Comparison of ENCODE assay signal across 1 cellular context in genomic region chr14:71321556-71322315, GRCh38.
TF ChIP-seq lines count a peak whose summit lies in the region.

No MANE protein-coding gene starts in this region.

TF ChIP-seq in HepG2, 621 proteins besides CTCF, POLR2A, EP300 and RAD21 (continued from another document):
- no peak; the same call in 1 of the 2 replicates for TF ChIP-seq KDM5A (IDR thresholded peaks at IDR 0.05; ENCODE audit: borderline replicate concordance, low read length)
- TF ChIP-seq RBM39 (IDR thresholded peaks at IDR 0.05; ENCODE audit: low read depth, low read length, poor library complexity, severe bottlenecking), result no peak
- no peak for TF ChIP-seq THAP8 (CRISPR knock-in tag; IDR thresholded peaks at IDR 0.05; ENCODE audit: borderline replicate concordance)
- peak; percentile 31; the same call in 1 of the 2 replicates for TF ChIP-seq ARNT2 (CRISPR knock-in tag; IDR thresholded peaks at IDR 0.05; ENCODE audit: low read depth)
- TF ChIP-seq ZNF614 (CRISPR knock-in tag; IDR thresholded peaks at IDR 0.05; ENCODE audit: borderline replicate concordance), result no peak
- TF ChIP-seq KDM1A (CRISPR knock-in tag; IDR thresholded peaks at IDR 0.05), result no peak
- TF ChIP-seq SSRP1 (CRISPR knock-in tag; IDR thresholded peaks at IDR 0.05), result no peak
- 0 out of 2 replicates have a peak, but pooled peaks have one; percentile 12 for TF ChIP-seq BCL3 (CRISPR knock-in tag; IDR thresholded peaks at IDR 0.05)
- TF ChIP-seq ARID2 (CRISPR knock-in tag; IDR thresholded peaks at IDR 0.05; ENCODE audit: borderline replicate concordance), result no peak
- no peak for TF ChIP-seq KDM2A (CRISPR knock-in tag; IDR thresholded peaks at IDR 0.05; ENCODE audit: borderline replicate concordance, low read depth)
- TF ChIP-seq ZNF207 (IDR thresholded peaks at IDR 0.05; ENCODE audit: borderline replicate concordance), result no peak
- TF ChIP-seq RFX1 (IDR thresholded peaks at IDR 0.05), result no peak
- no peak for TF ChIP-seq FIP1L1 (IDR thresholded peaks at IDR 0.05; ENCODE audit: borderline replicate concordance, insufficient read depth, low read depth, low read length)
- no peak for TF ChIP-seq SIN3A (IDR thresholded peaks at IDR 0.05; ENCODE audit: borderline replicate concordance, low read depth, low read length)
- TF ChIP-seq ZNF333 (CRISPR knock-in tag; IDR thresholded peaks at IDR 0.05; ENCODE audit: borderline replicate concordance), result no peak
- no peak for TF ChIP-seq NFE2L2 (IDR thresholded peaks at IDR 0.05; ENCODE audit: low read length)
- TF ChIP-seq ZNF775 (CRISPR knock-in tag; IDR thresholded peaks at IDR 0.05; ENCODE audit: borderline replicate concordance), result peak; percentile 45; the same call in 1 of the 2 replicates
- TF ChIP-seq THYN1 (CRISPR knock-in tag; IDR thresholded peaks at IDR 0.05; ENCODE audit: borderline replicate concordance, low read depth), result no peak
- TF ChIP-seq ZSCAN29 (CRISPR knock-in tag; conservative IDR thresholded peaks at IDR 0.05), result no peak
- TF ChIP-seq ARNTL (CRISPR knock-in tag; IDR thresholded peaks at IDR 0.05), result no peak
- TF ChIP-seq ZNF136 (CRISPR knock-in tag; IDR thresholded peaks at IDR 0.05; ENCODE audit: low read depth), result 0 out of 2 replicates have a peak, but pooled peaks have one; percentile 72
- TF ChIP-seq XRCC5 (optimal IDR thresholded peaks at IDR 0.05; ENCODE audit: low read length), result no peak
- TF ChIP-seq REPIN1 (CRISPR knock-in tag; IDR thresholded peaks at IDR 0.05; ENCODE audit: borderline replicate concordance, low read depth), result no peak
- TF ChIP-seq ZNF75D (CRISPR knock-in tag; IDR thresholded peaks at IDR 0.05; ENCODE audit: borderline replicate concordance), result no peak
- TF ChIP-seq GFI1 (CRISPR knock-in tag; IDR thresholded peaks at IDR 0.05; ENCODE audit: borderline replicate concordance), result no peak
- TF ChIP-seq ZNF121 (CRISPR knock-in tag; IDR thresholded peaks at IDR 0.05), result no peak
- no peak for TF ChIP-seq MXD3 (CRISPR knock-in tag; IDR thresholded peaks at IDR 0.05)
- no peak for TF ChIP-seq TP53 (CRISPR knock-in tag; conservative IDR thresholded peaks at IDR 0.05)
- TF ChIP-seq ZNF788 (CRISPR knock-in tag; IDR thresholded peaks at IDR 0.05; ENCODE audit: borderline replicate concordance), result 0 out of 2 replicates have a peak, but pooled peaks have one; percentile 22
- no peak for TF ChIP-seq ZNF83 (CRISPR knock-in tag; IDR thresholded peaks at IDR 0.05; ENCODE audit: borderline replicate concordance)
- no peak for TF ChIP-seq ZNF747 (CRISPR knock-in tag; IDR thresholded peaks at IDR 0.05; ENCODE audit: borderline replicate concordance)
- no peak for TF ChIP-seq TARDBP (CRISPR knock-in tag; IDR thresholded peaks at IDR 0.05)
- TF ChIP-seq GLI4 (CRISPR knock-in tag; IDR thresholded peaks at IDR 0.05; ENCODE audit: borderline replicate concordance), result no peak
- no peak for TF ChIP-seq ZBTB2 (CRISPR knock-in tag; IDR thresholded peaks at IDR 0.05; ENCODE audit: low read depth)
- TF ChIP-seq ZNF44 (CRISPR knock-in tag; IDR thresholded peaks at IDR 0.05), result no peak
- TF ChIP-seq FOXA1 (IDR thresholded peaks at IDR 0.05), result no peak
- no peak for TF ChIP-seq FOXA1 (CRISPR knock-in tag; IDR thresholded peaks at IDR 0.05)
- TF ChIP-seq ZNF780A (CRISPR knock-in tag; IDR thresholded peaks at IDR 0.05), result no peak
- TF ChIP-seq MLX (CRISPR knock-in tag; IDR thresholded peaks at IDR 0.05), result no peak
- TF ChIP-seq PHF8 (CRISPR knock-in tag; IDR thresholded peaks at IDR 0.05), result no peak
- TF ChIP-seq NR0B2 (CRISPR knock-in tag; IDR thresholded peaks at IDR 0.05), result no peak
- TF ChIP-seq ZBTB42 (CRISPR knock-in tag; IDR thresholded peaks at IDR 0.05), result no peak
- no peak for TF ChIP-seq TRAFD1 (CRISPR knock-in tag; IDR thresholded peaks at IDR 0.05; ENCODE audit: borderline replicate concordance)
- TF ChIP-seq GPBP1L1 (CRISPR knock-in tag; IDR thresholded peaks at IDR 0.05), result no peak
- no peak for TF ChIP-seq JUND (CRISPR knock-in tag; IDR thresholded peaks at IDR 0.05)
- TF ChIP-seq PTBP1 (IDR thresholded peaks at IDR 0.05; ENCODE audit: low read depth, low read length, poor library complexity, severe bottlenecking), result no peak
- no peak for TF ChIP-seq ZBTB34 (CRISPR knock-in tag; IDR thresholded peaks at IDR 0.05)
- no peak for TF ChIP-seq ISL2 (CRISPR knock-in tag; IDR thresholded peaks at IDR 0.05)
- no peak for TF ChIP-seq ZSCAN12 (CRISPR knock-in tag; IDR thresholded peaks at IDR 0.05)
- no peak for TF ChIP-seq CBX1 (IDR thresholded peaks at IDR 0.05; ENCODE audit: low read depth)
- no peak for TF ChIP-seq TMF1 (CRISPR knock-in tag; IDR thresholded peaks at IDR 0.05; ENCODE audit: low read depth)
- no peak for TF ChIP-seq ZNF800 (CRISPR knock-in tag; IDR thresholded peaks at IDR 0.05)
